ENCODE assay signal across 1 cellular context in the genomic region with DNA sequence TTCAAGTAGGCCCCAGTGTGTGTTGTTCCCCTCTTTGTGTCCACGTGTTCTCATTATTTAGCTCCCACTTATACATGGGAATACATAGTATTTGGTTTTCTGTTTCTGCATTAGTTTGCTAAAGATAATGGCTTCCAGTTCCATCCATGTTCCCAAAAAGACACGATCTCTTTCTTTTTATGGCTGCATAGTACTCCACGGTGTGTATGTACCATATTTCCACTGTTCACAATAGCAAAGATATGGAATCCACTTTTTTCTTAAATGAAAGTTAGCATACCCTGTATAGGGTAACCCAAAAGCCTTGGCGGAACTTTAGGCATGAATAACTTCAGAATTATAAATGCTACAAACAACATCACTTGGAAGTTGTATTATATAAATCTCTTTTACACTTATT.
TF ChIP-seq lines count a peak whose summit lies in the region.

No MANE protein-coding gene starts in this region.

TF ChIP-seq in IMR-90, 13 proteins besides CTCF, POLR2A, EP300 and RAD21 (continued from another document):
- TF ChIP-seq, protein P1, sequence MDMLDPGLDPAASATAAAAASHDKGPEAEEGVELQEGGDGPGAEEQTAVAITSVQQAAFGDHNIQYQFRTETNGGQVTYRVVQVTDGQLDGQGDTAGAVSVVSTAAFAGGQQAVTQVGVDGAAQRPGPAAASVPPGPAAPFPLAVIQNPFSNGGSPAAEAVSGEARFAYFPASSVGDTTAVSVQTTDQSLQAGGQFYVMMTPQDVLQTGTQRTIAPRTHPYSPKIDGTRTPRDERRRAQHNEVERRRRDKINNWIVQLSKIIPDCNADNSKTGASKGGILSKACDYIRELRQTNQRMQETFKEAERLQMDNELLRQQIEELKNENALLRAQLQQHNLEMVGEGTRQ (IDR thresholded peaks at IDR 0.05; ENCODE audit: low read depth, low read length): no peak
- no peak for TF ChIP-seq BHLHE40 (IDR thresholded peaks at IDR 0.05; ENCODE audit: low read depth, low read length)
- no peak for TF ChIP-seq NFE2L2 (IDR thresholded peaks at IDR 0.05; ENCODE audit: low read depth, low read length)
- TF ChIP-seq CHD1 (IDR thresholded peaks at IDR 0.05; ENCODE audit: low read depth, low read length): no peak
- no peak for TF ChIP-seq MAZ (IDR thresholded peaks at IDR 0.05; ENCODE audit: borderline replicate concordance, low read depth, low read length)
- TF ChIP-seq MAFK (IDR thresholded peaks at IDR 0.05; ENCODE audit: low read depth, low read length): no peak
- no peak for TF ChIP-seq SMC3 (IDR thresholded peaks at IDR 0.05; ENCODE audit: low read depth, low read length)
- TF ChIP-seq, protein P2, sequence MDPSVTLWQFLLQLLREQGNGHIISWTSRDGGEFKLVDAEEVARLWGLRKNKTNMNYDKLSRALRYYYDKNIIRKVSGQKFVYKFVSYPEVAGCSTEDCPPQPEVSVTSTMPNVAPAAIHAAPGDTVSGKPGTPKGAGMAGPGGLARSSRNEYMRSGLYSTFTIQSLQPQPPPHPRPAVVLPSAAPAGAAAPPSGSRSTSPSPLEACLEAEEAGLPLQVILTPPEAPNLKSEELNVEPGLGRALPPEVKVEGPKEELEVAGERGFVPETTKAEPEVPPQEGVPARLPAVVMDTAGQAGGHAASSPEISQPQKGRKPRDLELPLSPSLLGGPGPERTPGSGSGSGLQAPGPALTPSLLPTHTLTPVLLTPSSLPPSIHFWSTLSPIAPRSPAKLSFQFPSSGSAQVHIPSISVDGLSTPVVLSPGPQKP (IDR thresholded peaks at IDR 0.05; ENCODE audit: borderline replicate concordance, low read depth, low read length): no peak
- TF ChIP-seq RFX5 (IDR thresholded peaks at IDR 0.05; ENCODE audit: low read depth, low read length): no peak
- TF ChIP-seq MXI1 (IDR thresholded peaks at IDR 0.05; ENCODE audit: borderline replicate concordance, low read depth, low read length): no peak
- no peak for TF ChIP-seq FOS (IDR thresholded peaks at IDR 0.05; ENCODE audit: low read depth, low read length)
